In genomic region chr12:6821271-6821673, GRCh38 we compare ENCODE assay signal across 8 cellular contexts. TPM values are rescaled to one million over a fixed set of nuclear protein-coding genes. Genes with fewer than 3 reads are reported as not detected.
DNase-seq lines count a peak whose midpoint lies in the region; ATAC-seq and TF ChIP-seq lines count a peak whose summit lies in the region.

No MANE protein-coding gene starts in this region.

- peaks cover 15% of the 10 kb centered on the region for H3K4me1 Mint-ChIP-seq in CD8-positive, alpha-beta T cell (ENCODE audit: low read depth)

- no peaks in the 10 kb centered on the region for H3K36me3 ChIP-seq in CD8-positive, alpha-beta T cell (ENCODE audit: insufficient read depth, low read length)
- H3K36me3 ChIP-seq in SK-N-MC (ENCODE audit: insufficient read depth, low read length) (no peaks in the 10 kb centered on the region), lower lobe of right lung (peaks cover 12% of the 10 kb centered on the region)

- H3K9me3 Mint-ChIP-seq in CD8-positive, alpha-beta T cell: no peaks in the 10 kb centered on the region

- ATAC-seq in CD8-positive, alpha-beta T cell: peak; percentile 20
- ATAC-seq in lower lobe of right lung: peak; percentile 63 to 69
- no peak for ATAC-seq in GM19324 (IDR thresholded peaks at IDR 0.05; ENCODE audit: low FRiP score, unreplicated experiment)
- ATAC-seq in GM21423 (IDR thresholded peaks at IDR 0.05; ENCODE audit: unreplicated experiment): no peak

- H3K4me3 Mint-ChIP-seq in CD8-positive, alpha-beta T cell: peak overlapping the region; percentile 63

- H3K27me3 Mint-ChIP-seq in CD8-positive, alpha-beta T cell (ENCODE audit: low read depth): peaks cover 39% of the 10 kb centered on the region

- POLR2A ChIA-PET in CD8-positive, alpha-beta T cell (lab: Charles Lee): interaction anchor here (0.7 to 1.0 kb wide), 3 partner anchors 20 to 263 kb away, joined by 3 read pairs; partner anchors contain the start of genes COPS7A and GNB3

- CTCF ChIA-PET in CD8-positive, alpha-beta T cell (lab: Charles Lee): interaction anchor here (0.7 to 7.7 kb wide), 5 partner anchors 8 to 68 kb away, joined by 3 to 72 read pairs (median 5); partner anchors contain the start of gene MLF2

- no peaks in the 10 kb centered on the region for H3K9me3 ChIP-seq in CD8-positive, alpha-beta T cell (ENCODE audit: low read length)
- no peaks in the 10 kb centered on the region for H3K9me3 ChIP-seq in SK-N-MC (ENCODE audit: low read depth, low read length)
- H3K9me3 ChIP-seq in lower lobe of right lung: no peaks in the 10 kb centered on the region

- no peak overlapping the region for H3K27ac Mint-ChIP-seq in CD8-positive, alpha-beta T cell

- no peak overlapping the region for H3K4me3 ChIP-seq in CD8-positive, alpha-beta T cell (ENCODE audit: low read depth, low read length)
- peak overlapping the region; percentile 42 for H3K4me3 ChIP-seq in Jurkat, Clone E6-1 (ENCODE audit: low read length)
- H3K4me3 ChIP-seq in SK-N-MC (peak overlapping the region; percentile 78), dorsolateral prefrontal cortex (peak overlapping the region; percentile 35 to 81 (median 66)), lower lobe of right lung (peak overlapping the region; percentile 54)

- H3K27me3 ChIP-seq in CD8-positive, alpha-beta T cell (ENCODE audit: insufficient read depth, low read length): peaks cover 10% of the 10 kb centered on the region
- H3K27me3 ChIP-seq in dorsolateral prefrontal cortex (peaks cover 0 to 6% (median 0%) of the 10 kb centered on the region in 45 donors), lower lobe of right lung (ENCODE audit: low read depth) (peaks cover 17% of the 10 kb centered on the region)

- peak overlapping the region; percentile 28 for H3K9ac ChIP-seq in SK-N-MC (ENCODE audit: insufficient read length)

- no peak for TF ChIP-seq CTCF in CD8-positive, alpha-beta T cell (IDR thresholded peaks at IDR 0.05)
- TF ChIP-seq CTCF in dorsolateral prefrontal cortex (IDR thresholded peaks at IDR 0.05 in 54 of 56, conservative IDR thresholded peaks at IDR 0.05 in 2 of 56; ENCODE audit: low read depth in 1 of 56, partially characterized antibody in 56 of 56) (no peak), lower lobe of right lung (IDR thresholded peaks at IDR 0.05) (no peak)

- DNase-seq in CD8-positive, alpha-beta T cell: no peak
- peak; percentile 62 for DNase-seq in Jurkat, Clone E6-1 (ENCODE audit: low read depth, low spot score)
- no peak for DNase-seq in SK-N-MC (ENCODE audit: low read depth, low spot score)
- DNase-seq in dorsolateral prefrontal cortex: peak; percentile 40 to 90 (median 80)
- DNase-seq in lower lobe of right lung: peak; percentile 72
- DNase-seq in superior temporal gyrus (ENCODE audit: extremely low spot score): peak; percentile 56

- intact Hi-C loops in CD8-positive, alpha-beta T cell (cut with DNase I, micrococcal nuclease): no loop called here
- intact Hi-C loops in dorsolateral prefrontal cortex (cut with DNase I): loop anchor here in 1 of 2 donors (1.0 kb wide), 1 partner anchor 68 kb away; the partner anchor contains the start of gene MLF2
- intact Hi-C loops in lower lobe of right lung (cut with DNase I): no loop called here

- no peaks in the 10 kb centered on the region for H3K36me3 Mint-ChIP-seq in CD8-positive, alpha-beta T cell

- peaks cover 4% of the 10 kb centered on the region for H3K4me1 ChIP-seq in CD8-positive, alpha-beta T cell (ENCODE audit: insufficient read depth, low read length)
- H3K4me1 ChIP-seq in lower lobe of right lung: peaks cover 8% of the 10 kb centered on the region

- H3K27ac ChIP-seq in CD8-positive, alpha-beta T cell (ENCODE audit: low read depth, low read length): no peak overlapping the region
- H3K27ac ChIP-seq in SK-N-MC (peak overlapping the region; percentile 42; the same call in 1 of the 2 replicates), dorsolateral prefrontal cortex (peak overlapping the region in 54 of 59 donors; percentile 12 to 98 (median 87)), lower lobe of right lung (peak overlapping the region; percentile 56)

RNA-seq across cellular contexts. Expression of gene GPR162, which starts 0.3 kb away (rescaled TPM):
- not detected for total RNA-seq in CD8-positive, alpha-beta T cell
- 3.3 TPM for polyA plus RNA-seq in Jurkat, Clone E6-1 (2012; ENCODE audit: insufficient read depth, insufficient read length)
- total RNA-seq in dorsolateral prefrontal cortex (100 to 1,000 TPM in 117 of 120 experiments, 10 to 100 TPM in 3; 49.5 to 245 (median 167) TPM), lower lobe of right lung (21.5 TPM)

RNA-seq across cellular contexts. Expression of gene P3H3, which starts 6.9 kb away (rescaled TPM):
- 1 to 10 TPM; 3.4 to 4.9 TPM for total RNA-seq in CD8-positive, alpha-beta T cell
- 7.4 TPM for polyA plus RNA-seq in Jurkat, Clone E6-1 (2012; ENCODE audit: insufficient read depth, insufficient read length)
- total RNA-seq in dorsolateral prefrontal cortex: 10 to 100 TPM; 14.2 to 61.4 (median 29.3) TPM
- 7.0 TPM for total RNA-seq in lower lobe of right lung

RNA-seq across cellular contexts. Expression of gene GNB3, which starts 19.5 kb away (rescaled TPM):
- 1 to 10 TPM in 1 of 2 experiments, under 1 TPM in 1; 0.49 to 1.0 TPM for total RNA-seq in CD8-positive, alpha-beta T cell
- polyA plus RNA-seq in Jurkat, Clone E6-1 (2012; ENCODE audit: insufficient read depth, insufficient read length): 6.6 TPM
- total RNA-seq in dorsolateral prefrontal cortex (10 to 100 TPM in 110 of 120 experiments, 1 to 10 TPM in 10; 6.0 to 46.0 (median 17.9) TPM), lower lobe of right lung (1.0 TPM)

RNA-seq across cellular contexts. Expression of gene CDCA3, which starts 29.8 kb away (rescaled TPM):
- total RNA-seq in CD8-positive, alpha-beta T cell: under 1 TPM; 0.61 to 0.92 TPM
- 103 TPM for polyA plus RNA-seq in Jurkat, Clone E6-1 (2012; ENCODE audit: insufficient read depth, insufficient read length)
- total RNA-seq in dorsolateral prefrontal cortex (1 to 10 TPM in 109 of 120 experiments, under 1 TPM in 11; 0.58 to 4.1 (median 1.9) TPM), lower lobe of right lung (2.9 TPM)

RNA-seq across cellular contexts. Expression of gene USP5, which starts 30.7 kb away (rescaled TPM):
- 10 to 100 TPM; 24.0 to 25.9 TPM for total RNA-seq in CD8-positive, alpha-beta T cell
- 50.6 TPM for polyA plus RNA-seq in Jurkat, Clone E6-1 (2012; ENCODE audit: insufficient read depth, insufficient read length)
- 100 to 1,000 TPM in 113 of 120 experiments, 10 to 100 TPM in 7; 77.3 to 191 (median 146) TPM for total RNA-seq in dorsolateral prefrontal cortex
- total RNA-seq in lower lobe of right lung: 58.6 TPM

Comparison
In these comparisons a context has a peak if more than half of its experiments do, and no peak if none do; other contexts are left out.
1. ATAC-seq: peak in CD8-positive, alpha-beta T cell (single experiment) and lower lobe of right lung (2 of 2); none in GM19324 (single experiment) and GM21423 (single experiment).
2. DNase-seq: peak in Jurkat, Clone E6-1 (single experiment), dorsolateral prefrontal cortex (10 of 10), lower lobe of right lung (single experiment) and superior temporal gyrus (single experiment); none in CD8-positive, alpha-beta T cell (0 of 7) and SK-N-MC (single experiment).
3. RNA of gene GPR162, which starts 0.3 kb away (total RNA-seq): 49.5 to 245 TPM in dorsolateral prefrontal cortex and 21.5 TPM in lower lobe of right lung (single experiment); not detected in CD8-positive, alpha-beta T cell; every median in the first group is over 10 times any median in the second.